1 cellular context compared by ENCODE assay signal in genomic region chr1:19209990-19210771, GRCh38.
TF ChIP-seq lines count a peak whose summit lies in the region.

UBR4 (minus strand) TSS chr1:19210266; CDS start chr1:19210248, 18 bp downstream.

TF ChIP-seq in K562, 482 proteins besides CTCF, POLR2A, EP300 and RAD21 (continued from another document and continues in another):
- TF ChIP-seq POLR3A (IDR thresholded peaks at IDR 0.05; ENCODE audit: borderline replicate concordance, extremely low read depth, insufficient read depth, insufficient read length): no peak
- TF ChIP-seq E2F5 (CRISPR knock-in tag; IDR thresholded peaks at IDR 0.05): peak; percentile 97
- 0 out of 2 replicates have a peak, but pooled peaks have one; percentile 50 for TF ChIP-seq RNF219 (CRISPR knock-in tag; IDR thresholded peaks at IDR 0.05)
- no peak for TF ChIP-seq E4F1 (CRISPR knock-in tag; IDR thresholded peaks at IDR 0.05; ENCODE audit: borderline replicate concordance)
- TF ChIP-seq MAFG (tag; conservative IDR thresholded peaks at IDR 0.05): no peak
- TF ChIP-seq HLTF (IDR thresholded peaks at IDR 0.05): peak; percentile 40; the same call in 1 of the 2 replicates
- TF ChIP-seq RBBP5 (IDR thresholded peaks at IDR 0.05; ENCODE audit: borderline replicate concordance, insufficient read depth, low read length, poor library complexity, severe bottlenecking): peak; percentile 99
- peak in 1 of 2 experiments; percentile 94; a peak in 2 of 4 replicates for TF ChIP-seq CSDE1 (IDR thresholded peaks at IDR 0.05)
- peak; percentile 80 for TF ChIP-seq NEUROD1 (IDR thresholded peaks at IDR 0.05; ENCODE audit: borderline replicate concordance, low read depth, low read length, partially characterized antibody)
- peak; percentile 100 for TF ChIP-seq MTA1 (IDR thresholded peaks at IDR 0.05; ENCODE audit: borderline replicate concordance)
- TF ChIP-seq AFF4 (CRISPR knock-in tag; IDR thresholded peaks at IDR 0.05): 0 out of 2 replicates have a peak, but pooled peaks have one; percentile 60
- TF ChIP-seq ZNF445 (CRISPR knock-in tag; IDR thresholded peaks at IDR 0.05; ENCODE audit: low read depth): peak; percentile 65; the same call in 1 of the 2 replicates
- TF ChIP-seq RERE (CRISPR knock-in tag; IDR thresholded peaks at IDR 0.05; ENCODE audit: borderline replicate concordance): 0 out of 2 replicates have a peak, but pooled peaks have one; percentile 21
- no peak; the same call in 1 of the 2 replicates for TF ChIP-seq KAT7 (CRISPR knock-in tag; IDR thresholded peaks at IDR 0.05; ENCODE audit: borderline replicate concordance)
- peak; percentile 96 for TF ChIP-seq CHD1 (IDR thresholded peaks at IDR 0.05; ENCODE audit: low read length)
- TF ChIP-seq POLR2G (IDR thresholded peaks at IDR 0.05; ENCODE audit: low read depth, low read length): peak; percentile 100
- TF ChIP-seq NR2C1 (IDR thresholded peaks at IDR 0.05): peak; percentile 96
- peak; percentile 98 for TF ChIP-seq NR2C1 (tag; IDR thresholded peaks at IDR 0.05)
- TF ChIP-seq FUS (optimal IDR thresholded peaks at IDR 0.05; ENCODE audit: low read depth, low read length): peak; percentile 86
- peak; percentile 76 for TF ChIP-seq SMAD1 (IDR thresholded peaks at IDR 0.05; ENCODE audit: low read depth, low read length, partially characterized antibody)
- no peak; the same call in 1 of the 2 replicates for TF ChIP-seq ARID2 (IDR thresholded peaks at IDR 0.05)
- peak; percentile 98 for TF ChIP-seq MAZ (CRISPR knock-in tag; conservative IDR thresholded peaks at IDR 0.05 in 1 of 2, IDR thresholded peaks at IDR 0.05 in 1 of 2)
- peak in 1 of 2 experiments; percentile 17; a peak in 1 of 4 replicates for TF ChIP-seq ARNT (IDR thresholded peaks at IDR 0.05)
- peak; percentile 17; the same call in 1 of the 2 replicates for TF ChIP-seq MITF (IDR thresholded peaks at IDR 0.05)
- peak; percentile 96 for TF ChIP-seq E2F8 (IDR thresholded peaks at IDR 0.05; ENCODE audit: low read depth, partially characterized antibody)
- peak; percentile 96 for TF ChIP-seq ZFX (CRISPR knock-in tag; IDR thresholded peaks at IDR 0.05)
- no peak for TF ChIP-seq DMBX1 (CRISPR knock-in tag; IDR thresholded peaks at IDR 0.05; ENCODE audit: borderline replicate concordance)
- TF ChIP-seq MTF1 (CRISPR knock-in tag; IDR thresholded peaks at IDR 0.05; ENCODE audit: borderline replicate concordance): no peak
- peak; percentile 32; the same call in 1 of the 2 replicates for TF ChIP-seq LARP7 (IDR thresholded peaks at IDR 0.05)
- TF ChIP-seq ZC3H11A (IDR thresholded peaks at IDR 0.05; ENCODE audit: low read depth, low read length): peak; percentile 46
- TF ChIP-seq ZNF639 (CRISPR knock-in tag; conservative IDR thresholded peaks at IDR 0.05 in 1 of 2, IDR thresholded peaks at IDR 0.05 in 1 of 2): peak in 1 of 2 experiments; percentile 99; a peak in 2 of 4 replicates
- no peak for TF ChIP-seq ZBTB8A (IDR thresholded peaks at IDR 0.05; ENCODE audit: partially characterized antibody)
- peak; percentile 99 for TF ChIP-seq CEBPB (tag; IDR thresholded peaks at IDR 0.05)
- peak; percentile 90 for TF ChIP-seq JUN (IDR thresholded peaks at IDR 0.05; ENCODE audit: borderline replicate concordance, low read depth, low read length)
- TF ChIP-seq JUN (CRISPR knock-in tag; IDR thresholded peaks at IDR 0.05; ENCODE audit: borderline replicate concordance): peak; percentile 91
